ENCODE assay signal across 1 cellular context in the genomic region with DNA sequence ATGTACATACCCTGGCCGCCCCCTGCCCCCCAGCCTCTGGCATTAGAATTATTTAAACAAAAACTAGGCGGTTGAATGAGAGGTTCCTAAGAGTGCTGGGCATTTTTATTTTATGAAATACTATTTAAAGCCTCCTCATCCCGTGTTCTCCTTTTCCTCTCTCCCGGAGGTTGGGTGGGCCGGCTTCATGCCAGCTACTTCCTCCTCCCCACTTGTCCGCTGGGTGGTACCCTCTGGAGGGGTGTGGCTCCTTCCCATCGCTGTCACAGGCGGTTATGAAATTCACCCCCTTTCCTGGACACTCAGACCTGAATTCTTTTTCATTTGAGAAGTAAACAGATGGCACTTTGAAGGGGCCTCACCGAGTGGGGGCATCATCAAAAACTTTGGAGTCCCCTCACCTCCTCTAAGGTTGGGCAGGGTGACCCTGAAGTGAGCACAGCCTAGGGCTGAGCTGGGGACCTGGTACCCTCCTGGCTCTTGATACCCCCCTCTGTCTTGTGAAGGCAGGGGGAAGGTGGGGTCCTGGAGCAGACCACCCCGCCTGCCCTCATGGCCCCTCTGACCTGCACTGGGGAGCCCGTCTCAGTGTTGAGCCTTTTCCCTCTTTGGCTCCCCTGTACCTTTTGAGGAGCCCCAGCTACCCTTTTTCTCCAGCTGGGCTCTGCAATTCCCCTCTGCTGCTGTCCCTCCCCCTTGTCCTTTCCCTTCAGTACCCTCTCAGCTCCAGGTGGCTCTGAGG.
A peak's percentile ranks its signal among the peaks of the same experiment; 100 is the strongest.
TF ChIP-seq lines count a peak whose summit lies in the region.

No MANE protein-coding gene starts in this region.

TF ChIP-seq in IMR-90, 13 proteins besides CTCF, POLR2A, EP300 and RAD21:
- TF ChIP-seq, protein P1, sequence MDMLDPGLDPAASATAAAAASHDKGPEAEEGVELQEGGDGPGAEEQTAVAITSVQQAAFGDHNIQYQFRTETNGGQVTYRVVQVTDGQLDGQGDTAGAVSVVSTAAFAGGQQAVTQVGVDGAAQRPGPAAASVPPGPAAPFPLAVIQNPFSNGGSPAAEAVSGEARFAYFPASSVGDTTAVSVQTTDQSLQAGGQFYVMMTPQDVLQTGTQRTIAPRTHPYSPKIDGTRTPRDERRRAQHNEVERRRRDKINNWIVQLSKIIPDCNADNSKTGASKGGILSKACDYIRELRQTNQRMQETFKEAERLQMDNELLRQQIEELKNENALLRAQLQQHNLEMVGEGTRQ (IDR thresholded peaks at IDR 0.05; ENCODE audit: low read depth, low read length): no peak
- TF ChIP-seq FOS (IDR thresholded peaks at IDR 0.05; ENCODE audit: low read depth, low read length) (no peak), CEBPB (IDR thresholded peaks at IDR 0.05; ENCODE audit: low read depth, low read length) (no peak), MAZ (IDR thresholded peaks at IDR 0.05; ENCODE audit: borderline replicate concordance, low read depth, low read length) (peak; percentile 7; the same call in 1 of the 2 replicates), CHD1 (IDR thresholded peaks at IDR 0.05; ENCODE audit: low read depth, low read length) (no peak), SMC3 (IDR thresholded peaks at IDR 0.05; ENCODE audit: low read depth, low read length) (no peak)
TF ChIP-seq in IMR-90: peak in this region for 1.
